Comparison of ENCODE assay signal across 9 cellular contexts in the genomic region with DNA sequence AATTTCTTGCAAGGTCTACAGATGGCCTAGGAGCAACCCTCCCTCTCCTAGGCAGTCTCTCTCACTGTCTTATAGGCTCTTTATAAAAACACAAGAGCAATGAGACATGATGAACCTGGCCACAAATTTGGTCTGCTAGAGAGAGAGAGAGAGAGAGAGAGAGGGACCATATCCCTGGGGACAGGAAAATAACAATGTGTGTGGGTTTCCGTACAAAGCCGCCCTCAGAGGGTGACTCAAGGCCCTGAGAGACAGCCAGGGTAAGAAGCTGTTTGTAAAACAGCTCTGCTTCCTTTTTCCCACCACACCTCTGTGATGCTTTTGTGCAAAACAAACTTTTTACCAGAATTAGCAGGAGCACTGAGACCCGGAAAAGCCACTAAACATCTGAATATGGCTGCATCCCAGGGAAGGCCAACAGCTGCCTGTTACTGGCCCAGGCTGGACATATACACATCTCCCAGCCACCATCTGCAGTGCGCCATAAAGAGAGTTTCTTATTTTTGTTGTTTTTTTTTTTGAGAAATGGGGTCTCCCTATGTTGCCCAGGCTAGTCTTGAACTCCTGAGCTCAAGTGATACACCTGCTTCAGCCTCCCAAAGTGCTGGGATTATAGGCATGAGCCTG. TPM values are rescaled to one million over a fixed set of nuclear protein-coding genes. Genes with fewer than 3 reads are reported as not detected.
DNase-seq lines count a peak whose midpoint lies in the region; ATAC-seq lines count a peak whose summit lies in the region.
"Had no signal": no experiment of that assay in that cellular context is flagged by ENCODE, and none has a peak within 500 bp of the region (broad histone marks: within the 10 kb centered on the region; RNA-seq: fewer than 3 reads in every experiment).

No MANE protein-coding gene starts in this region.

- no peak overlapping the region for H3K27ac ChIP-seq in substantia nigra (ENCODE audit: low read depth, low read length, poor library complexity, severe bottlenecking)

- DNase-seq in CD1c-positive myeloid dendritic cell (ENCODE audit: extremely low spot score) = peak; percentile 72
- peak; percentile 55 for DNase-seq in activated T-cell treated with anti-CD3 and anti-CD28 coated beads for 1 hour (ENCODE audit: low read depth)
- peak; percentile 75 to 95 for DNase-seq in lung microvascular endothelial cell (ENCODE audit: low read depth in 2 of 2)
- no peak for DNase-seq in iPS-NIHi11 (ENCODE audit: low spot score)
- no peak for DNase-seq in substantia nigra (lab: John Stamatoyannopoulos, UW)
- DNase-seq in GM19240 (ENCODE audit: insufficient read length, low spot score) = no peak

- ATAC-seq in HG03108 (IDR thresholded peaks at IDR 0.05; ENCODE audit: unreplicated experiment) = peak; percentile 45
- no peak for ATAC-seq in GM18858 (IDR thresholded peaks at IDR 0.05; ENCODE audit: unreplicated experiment)

RNA-seq across cellular contexts. Expression of a gene that starts 18.4 kb away (rescaled TPM):
- 187 and 435 TPM in 2 replicates for total RNA-seq in lung microvascular endothelial cell
- total RNA-seq: epithelial cell of proximal tubule had no signal

RNA-seq across cellular contexts. Expression of a gene that starts 39.2 kb away (rescaled TPM):
- 13.3 and 16.7 TPM in 2 replicates for total RNA-seq in lung microvascular endothelial cell
- total RNA-seq: epithelial cell of proximal tubule had no signal

RNA-seq across cellular contexts. Expression of a gene that starts 44.6 kb away (rescaled TPM):
- total RNA-seq in lung microvascular endothelial cell = not detected in 2 replicates

RNA-seq across cellular contexts. Expression of a gene that starts 45.0 kb away (rescaled TPM):
- total RNA-seq in lung microvascular endothelial cell = not detected in 2 replicates

Comparison
In these comparisons a context has a peak if more than half of its experiments do, and no peak if none do; other contexts are left out.
1. DNase-seq: peak in CD1c-positive myeloid dendritic cell (single experiment), activated T-cell treated with anti-CD3 and anti-CD28 coated beads for 1 hour (single experiment) and lung microvascular endothelial cell (2 of 2); none in iPS-NIHi11 (single experiment), substantia nigra (0 of 49) and GM19240 (single experiment).